Comparison of ENCODE assay signal across 8 cellular contexts in the genomic region with DNA sequence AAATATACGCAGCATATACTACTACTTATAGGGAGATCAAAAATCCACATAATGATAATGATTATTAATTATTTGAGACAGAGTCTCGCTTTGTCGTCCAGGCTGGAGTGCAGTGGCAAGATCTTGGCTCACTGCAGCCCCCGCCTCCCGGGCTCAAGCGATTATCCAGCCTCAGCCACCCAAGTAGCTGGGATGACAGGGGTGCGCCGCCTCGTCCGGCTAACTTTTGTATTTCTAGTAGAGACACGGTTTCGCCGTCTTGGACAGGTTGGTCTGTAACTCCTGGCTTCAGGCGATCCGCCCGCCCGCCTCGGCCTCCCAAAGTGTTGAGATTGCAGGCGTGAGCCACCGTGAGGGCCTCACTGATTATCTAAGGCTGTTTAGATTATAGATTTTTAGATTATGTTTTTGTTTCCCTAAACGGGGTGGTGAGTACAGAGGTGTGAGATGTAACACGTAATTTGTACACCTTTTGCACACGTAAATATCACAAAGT. TPM values are rescaled to one million over a fixed set of nuclear protein-coding genes. Genes with fewer than 3 reads are reported as not detected.
A peak's percentile ranks its signal among the peaks of the same experiment; 100 is the strongest.
DNase-seq lines count a peak whose midpoint lies in the region; TF ChIP-seq lines count a peak whose summit lies in the region.

No MANE protein-coding gene starts in this region.

- no peak overlapping the region for H2BK15ac ChIP-seq in mesenchymal stem cell (ENCODE audit: low read depth, poor library complexity, severe bottlenecking)

- peak overlapping the region; percentile 83 for H3K9ac ChIP-seq in mesenchymal stem cell (ENCODE audit: low read length)

- no peaks in the 10 kb centered on the region for H3K9me3 ChIP-seq in mesenchymal stem cell (ENCODE audit: control insufficient read depth, low read length)
- H3K9me3 ChIP-seq in thyroid gland, result no peaks in the 10 kb centered on the region

- no peak for TF ChIP-seq POLR2A in thyroid gland (IDR thresholded peaks at IDR 0.05)

- H3K23ac ChIP-seq in mesenchymal stem cell (ENCODE audit: low read length in 2 of 2), result no peak overlapping the region

- no peaks in the 10 kb centered on the region for H3K27me3 ChIP-seq in mesenchymal stem cell (ENCODE audit: control insufficient read depth in 1 of 2, insufficient read depth in 1 of 2, low read length in 2 of 2)
- H3K27me3 ChIP-seq in thyroid gland, result no peaks in the 10 kb centered on the region

- 89% methylated on average over 19 of the region's 23 CpGs for WGBS in mesenchymal stem cell
- WGBS in thyroid gland, 2 donors, result 88 to 89% methylated on average over 23 of the region's 23 CpGs

- no peak overlapping the region for H2BK120ac ChIP-seq in mesenchymal stem cell (ENCODE audit: low read depth, low read length)

- no peak for TF ChIP-seq CTCF in thyroid gland (IDR thresholded peaks at IDR 0.05)

- no peak overlapping the region for H2BK5ac ChIP-seq in mesenchymal stem cell (ENCODE audit: low read depth, low read length, poor library complexity, severe bottlenecking)

- H3K36me3 ChIP-seq in mesenchymal stem cell (ENCODE audit: control insufficient read depth in 1 of 2, insufficient read depth in 2 of 2, low read depth in 1 of 2, low read length in 2 of 2), result no peaks in the 10 kb centered on the region
- no peaks in the 10 kb centered on the region for H3K36me3 ChIP-seq in thyroid gland

- H3K18ac ChIP-seq in mesenchymal stem cell (ENCODE audit: low read depth in 1 of 2, low read length in 2 of 2), result no peak overlapping the region

- H3K27ac ChIP-seq in angular gyrus (ENCODE audit: low read depth, low read length) (peak overlapping the region; percentile 79), mesenchymal stem cell (ENCODE audit: low read length, poor library complexity, severe bottlenecking) (no peak overlapping the region), thyroid gland (peak overlapping the region; percentile 72 to 88 (median 82))

- H2AK5ac ChIP-seq in mesenchymal stem cell (ENCODE audit: low read length, severe bottlenecking), result no peak overlapping the region

- H3K4me3 ChIP-seq in mesenchymal stem cell (ENCODE audit: insufficient read depth in 1 of 2, low read depth in 1 of 2, low read length in 2 of 2), result peak overlapping the region in 1 of 2 experiments; percentile 54
- H3K4me3 ChIP-seq in thyroid gland (replicated peaks in 1 of 3), result no peak overlapping the region

- no peak overlapping the region for H3K4me2 ChIP-seq in mesenchymal stem cell (ENCODE audit: low read length, poor library complexity, severe bottlenecking)

- peak overlapping the region in 1 of 2 experiments; percentile 64 for H3K4ac ChIP-seq in mesenchymal stem cell (ENCODE audit: low read depth in 1 of 2, low read length in 2 of 2)

- no peak overlapping the region for H3K14ac ChIP-seq in mesenchymal stem cell (ENCODE audit: low read length in 2 of 2)

- no peak overlapping the region for H2BK12ac ChIP-seq in mesenchymal stem cell (ENCODE audit: low read length in 2 of 2)

- H2AFZ ChIP-seq in mesenchymal stem cell (ENCODE audit: low read depth, low read length), result no peak overlapping the region

- H4K91ac ChIP-seq in mesenchymal stem cell (ENCODE audit: low read length), result no peak overlapping the region

- H3K79me1 ChIP-seq in mesenchymal stem cell (replicated peaks; ENCODE audit: low read length, poor library complexity, severe bottlenecking), result peaks cover 6% of the 10 kb centered on the region

- H3K4me1 ChIP-seq in mesenchymal stem cell (ENCODE audit: control insufficient read depth, insufficient read depth, low read depth, low read length) (peaks cover 8% of the 10 kb centered on the region), thyroid gland (peaks cover 18 to 33% of the 10 kb centered on the region in 2 donors)

- peak overlapping the region; percentile 45 for H4K8ac ChIP-seq in mesenchymal stem cell (ENCODE audit: low read length)

- DNase-seq in activated T-cell treated with anti-CD3 and anti-CD28 coated beads for 48 hours (ENCODE audit: low read depth) (peak; percentile 5), activated T-cell treated with anti-CD3 and anti-CD28 coated beads for 4 hours (no peak), mesenchymal stem cell (no peak), thyroid gland (peak in 1 of 2 donors; percentile 32), NCI-H2196 (lab: John Stamatoyannopoulos, UW; ENCODE audit: unreplicated experiment) (no peak), DMS 273 (lab: John Stamatoyannopoulos, UW; ENCODE audit: unreplicated experiment) (no peak)
- no peak for DNase-seq in stimulated activated CD4-positive, alpha-beta T cell treated with anti-CD3 and anti-CD28 coated beads, Interleukin-1b, Interleukin-23, amount 100 ng/mL, for 48 hours

- intact Hi-C loops in thyroid gland (cut with DNase I), result no loop called here

RNA-seq across cellular contexts. Expression of gene SLC25A33, which starts 0.5 kb away (rescaled TPM):
- polyA plus RNA-seq in mesenchymal stem cell (2013, experiment 1 of 2), result 4.7 TPM
- polyA plus RNA-seq in mesenchymal stem cell (2013, experiment 2 of 2), result 4.9 TPM
- total RNA-seq in thyroid gland, result 10 to 100 TPM; 10.6 to 16.6 (median 14.7) TPM

RNA-seq across cellular contexts. Expression of gene TMEM201, which starts 50.0 kb away (rescaled TPM):
- polyA plus RNA-seq in mesenchymal stem cell (2013, experiment 1 of 2), result 4.9 TPM
- 5.1 TPM for polyA plus RNA-seq in mesenchymal stem cell (2013, experiment 2 of 2)
- 10 to 100 TPM in 1 of 4 donors, 1 to 10 TPM in 3; 3.0 to 11.3 (median 8.5) TPM for total RNA-seq in thyroid gland
